24 cellular contexts compared by ENCODE assay signal in genomic region chr2:48983051-48983450, GRCh38.
"Had no signal": no experiment of that assay in that cellular context is flagged by ENCODE, and none has a peak within 500 bp of the region (broad histone marks: within the 10 kb centered on the region; RNA-seq: fewer than 3 reads in every experiment).

No MANE protein-coding gene starts in this region.

- H3K9me3 ChIP-seq: neutrophil, pancreas, prostate gland, right lobe of liver, sigmoid colon, suprapubic skin, testis, tibial artery, transverse colon, upper lobe of right lung, uterus had no signal

- H3K27me3 ChIP-seq: neutrophil, pancreas, right lobe of liver, sigmoid colon, suprapubic skin, testis, transverse colon, upper lobe of right lung, uterus had no signal

- H3K4me3 ChIP-seq: pancreas, prostate gland, right lobe of liver, sigmoid colon, suprapubic skin, testis, tibial artery, transverse colon, upper lobe of right lung, uterus had no signal

- DNase-seq: naive thymus-derived CD4-positive, alpha-beta T cell; natural killer cell; nucleus accumbens; pancreas; right cardiac atrium; right lobe of liver; sigmoid colon; small intestine; stimulated activated CD4-positive, alpha-beta T cell treated with anti-CD3 and anti-CD28 coated beads, Interleukin-15, amount 100 ng/mL, for 24 hours; stimulated activated CD4-positive, alpha-beta T cell treated with anti-CD3 and anti-CD28 coated beads, Interleukin-2, amount 100 ng/mL, for 24 hours; stimulated activated CD4-positive, alpha-beta T cell treated with anti-CD3 and anti-CD28 coated beads, Interleukin-2, amount 100 ng/mL, for 48 hours; stimulated activated CD4-positive, alpha-beta T cell treated with anti-CD3 and anti-CD28 coated beads, Interleukin-4, amount 100 ng/mL, for 24 hours; stimulated activated naive B cell treated with anti-CD40 and anti-IgM and Interleukin-4, amounts not matched to agents 10 μg/mL and 1 μg/mL and 100 μg/mL, for 72 hours; stimulated activated naive CD8-positive, alpha-beta T cell treated with anti-CD3 and anti-CD28 coated beads, Interleukin-15, amount 100 ng/mL, for 72 hours; stimulated activated naive CD8-positive, alpha-beta T cell treated with anti-CD3 and anti-CD28 coated beads, Interleukin-15, Interleukin-2, amounts not matched to agents 100 U/mL and 50 U/mL, for 24 hours; substantia nigra; testis; tibial artery; transverse colon; upper lobe of right lung; uterus had no signal

- H3K4me1 ChIP-seq: pancreas, prostate gland, right lobe of liver, sigmoid colon, suprapubic skin, testis, tibial artery, transverse colon, upper lobe of right lung, uterus had no signal

- H3K36me3 ChIP-seq: neutrophil, pancreas, prostate gland, right lobe of liver, sigmoid colon, suprapubic skin, tibial artery, transverse colon, upper lobe of right lung, uterus had no signal

- ATAC-seq: naive thymus-derived CD4-positive, alpha-beta T cell; natural killer cell; pancreas; right cardiac atrium; right lobe of liver; stimulated activated naive B cell treated with anti-CD40 and anti-IgM and Interleukin-4, amounts not matched to agents 10 μg/mL and 1 μg/mL and 100 μg/mL, for 72 hours; stimulated activated naive CD8-positive, alpha-beta T cell treated with anti-CD3 and anti-CD28 coated beads, Interleukin-15, amount 100 ng/mL, for 72 hours; stimulated activated naive CD8-positive, alpha-beta T cell treated with anti-CD3 and anti-CD28 coated beads, Interleukin-15, Interleukin-2, amounts not matched to agents 100 U/mL and 50 U/mL, for 24 hours; upper lobe of right lung had no signal

- H3K27ac ChIP-seq: neutrophil, pancreas, prostate gland, right lobe of liver, sigmoid colon, suprapubic skin, testis, tibial artery, transverse colon, upper lobe of right lung, uterus had no signal
